In genomic region chr5:134245101-134245604, GRCh38 we compare ENCODE assay signal across 10 cellular contexts. TPM values are rescaled to one million over a fixed set of nuclear protein-coding genes. Genes with fewer than 3 reads are reported as not detected.
DNase-seq lines count a peak whose midpoint lies in the region; ATAC-seq and TF ChIP-seq lines count a peak whose summit lies in the region.
"Had no signal": no experiment of that assay in that cellular context is flagged by ENCODE, and none has a peak within 500 bp of the region (broad histone marks: within the 10 kb centered on the region; RNA-seq: fewer than 3 reads in every experiment).

No MANE protein-coding gene starts in this region.

- peak overlapping the region; percentile 23 for H3K14ac ChIP-seq in IMR-90 (replicated peaks; ENCODE audit: low read depth, low read length)

- DNase-seq in IMR-90 (peak; percentile 86), inferior parietal cortex (ENCODE audit: extremely low spot score) (peak; percentile 27), stromal cell of bone marrow (ENCODE audit: low read depth) (peak; percentile 23), DMS153 treated with DMSO at 0.1 percent for 48 hours (lab: John Stamatoyannopoulos, UW; ENCODE audit: unreplicated experiment) (no peak), NOMO-1 treated with dmso at 0.1 percent for 144 hours (lab: John Stamatoyannopoulos, UW; ENCODE audit: unreplicated experiment) (no peak)
- DNase-seq in activated T-cell treated with anti-CD3 and anti-CD28 coated beads, Interleukin-2, amount 50 U/mL, for 48 hours: no peak
- DNase-seq: activated CD4-positive, alpha-beta T cell treated with anti-CD3 and anti-CD28 coated beads for 1 hour; stimulated activated naive CD8-positive, alpha-beta T cell treated with anti-CD3 and anti-CD28 coated beads, Interleukin-15, Interleukin-2, amounts not matched to agents 100 U/mL and 50 U/mL, for 24 hours had no signal

- peaks cover 25% of the 10 kb centered on the region for H3K4me1 ChIP-seq in IMR-90 (ENCODE audit: control insufficient read depth, insufficient read depth, low read length)

- H3K4ac ChIP-seq in IMR-90 (ENCODE audit: low read depth, low read length): peak overlapping the region; percentile 79

- intact Hi-C loops in IMR-90 (cut with micrococcal nuclease): no loop called here

- H3K9me1 ChIP-seq in IMR-90 (ENCODE audit: insufficient read depth, low read length): peaks cover 25% of the 10 kb centered on the region

- H4K5ac ChIP-seq in IMR-90 (ENCODE audit: low read depth, low read length): peak overlapping the region; percentile 45; the same call in 1 of the 2 replicates

- peak overlapping the region; percentile 81 for H3K4me2 ChIP-seq in IMR-90 (ENCODE audit: low read depth, low read length)

- peak overlapping the region; percentile 60; the same call in 2 of the 3 replicates for H2BK15ac ChIP-seq in IMR-90 (ENCODE audit: low read depth, low read length)

- H3K4me1 Mint-ChIP-seq in brain: peaks cover 46% of the 10 kb centered on the region

- TF ChIP-seq CTCF in IMR-90 (conservative IDR thresholded peaks at IDR 0.05; ENCODE audit: low read depth, low read length): no peak
- no peak for TF ChIP-seq CTCF in brain (conservative IDR thresholded peaks at IDR 0.05)

- H3K27ac Mint-ChIP-seq in brain: peak overlapping the region; percentile 14 to 84 (median 71)

- POLR2A ChIA-PET in IMR-90 (lab: Charles Lee; ENCODE audit: unreplicated experiment): interaction anchor here (0.5 to 0.9 kb wide), 2 partner anchors 19 to 119 kb away, joined by 3 to 13 read pairs; partner anchors contain the start of gene PPP2CA

- H3K18ac ChIP-seq in IMR-90 (ENCODE audit: low read depth, low read length): peak overlapping the region; percentile 37

- H2BK20ac ChIP-seq in IMR-90 (ENCODE audit: low read depth, low read length): peak overlapping the region; percentile 94

- H3K27me3 Mint-ChIP-seq in brain: peaks cover 18% of the 10 kb centered on the region

- peak overlapping the region; percentile 68 to 84; a peak in 3 of 4 replicates for H4K8ac ChIP-seq in IMR-90 (ENCODE audit: low read depth in 2 of 2, low read length in 2 of 2)

- H3K27me3 ChIP-seq in IMR-90 (ENCODE audit: control insufficient read depth, insufficient read depth, low read length): no peaks in the 10 kb centered on the region

- CTCF ChIA-PET in IMR-90 (lab: Yijun Ruan, JAX): interaction anchor here (0.9 kb wide), 1 partner anchor 44 kb away, joined by 3 read pairs; no protein-coding TSS in a partner anchor

- H3K27ac ChIP-seq in IMR-90 (ENCODE audit: insufficient read depth, low read length): peak overlapping the region; percentile 76
- H3K27ac ChIP-seq: neutrophil had no signal

- peaks cover 0 to 24% of the 10 kb centered on the region in 2 experiments; a peak in 2 of 4 replicates for H3K79me1 ChIP-seq in IMR-90 (ENCODE audit: low read depth in 1 of 2, low read length in 2 of 2)

- dilution Hi-C loops in IMR-90 (cut with HindIII; ENCODE audit: low sequenced_read_pairs, unreplicated experiment): no loop called here

- H3K56ac ChIP-seq in IMR-90 (ENCODE audit: extremely low read depth, insufficient read depth, low read length): peak overlapping the region; percentile 61

- H2AK9ac ChIP-seq in IMR-90 (replicated peaks; ENCODE audit: low read depth, low read length, poor library complexity): peak overlapping the region; percentile 43

- no CpG with 5 or more reads among the region's 8 CpGs for WGBS in IMR-90 (ENCODE audit: extremely low coverage in 2 of 2, insufficient read length in 1 of 2), 2 experiments

- no peak for TF ChIP-seq POLR2A in IMR-90 (IDR thresholded peaks at IDR 0.05; ENCODE audit: low read depth, low read length)

- H2BK5ac ChIP-seq in IMR-90 (ENCODE audit: low read depth, low read length, poor library complexity, severe bottlenecking): peak overlapping the region; percentile 95

- H2BK120ac ChIP-seq in IMR-90 (ENCODE audit: low read depth, low read length): peak overlapping the region; percentile 95

- peak overlapping the region; percentile 27; the same call in 1 of the 2 replicates for H3K4me3 ChIP-seq in IMR-90 (ENCODE audit: insufficient read depth, low read depth, low read length)

- H4K91ac ChIP-seq in IMR-90 (ENCODE audit: insufficient read depth, low read depth, low read length): peak overlapping the region; percentile 79

- peak overlapping the region; percentile 27 to 62 (median 44) for H3K4me3 Mint-ChIP-seq in brain

- peaks cover 4% of the 10 kb centered on the region; the same call in 1 of the 2 replicates for H4K20me1 ChIP-seq in IMR-90 (ENCODE audit: insufficient read depth, low read length)

- no TSS peak for BruUV-seq in IMR-90 (replicated peaks; lab: Mats Ljungman, UMichigan)

- peak; percentile 59 for ATAC-seq in IMR-90 (ENCODE audit: low read depth)
- ATAC-seq: stimulated activated naive CD8-positive, alpha-beta T cell treated with anti-CD3 and anti-CD28 coated beads, Interleukin-15, Interleukin-2, amounts not matched to agents 100 U/mL and 50 U/mL, for 24 hours had no signal

- H3K9me3 Mint-ChIP-seq in brain: no peaks in the 10 kb centered on the region

- in situ Hi-C loops in IMR-90 (cut with MboI; ENCODE audit: low sequenced_read_pairs): no loop called here

- no peaks in the 10 kb centered on the region for H3K36me3 ChIP-seq in IMR-90 (ENCODE audit: control insufficient read depth, insufficient read depth, low read length)
- H3K36me3 ChIP-seq: neutrophil had no signal

- H2AFZ ChIP-seq in IMR-90 (replicated peaks; ENCODE audit: low read length, poor library complexity): peak overlapping the region; percentile 92

- 0 out of 2 replicates have a peak overlapping the region, but pooled peaks have one; percentile 18 for H3K9ac ChIP-seq in IMR-90 (ENCODE audit: low read depth, low read length)

- H2AK5ac ChIP-seq in IMR-90 (ENCODE audit: low read depth, low read length): peak overlapping the region; percentile 77

- H3K9me3 ChIP-seq in IMR-90 (ENCODE audit: control insufficient read depth, insufficient read depth, low read length): no peaks in the 10 kb centered on the region
- H3K9me3 ChIP-seq: neutrophil had no signal

- peak overlapping the region; percentile 65; the same call in 1 of the 2 replicates for H3K23ac ChIP-seq in IMR-90 (ENCODE audit: low read depth, low read length)

- no peaks in the 10 kb centered on the region for H3K36me3 Mint-ChIP-seq in brain

- TF ChIP-seq RAD21 in IMR-90 (IDR thresholded peaks at IDR 0.05; ENCODE audit: low read length): no peak

TF ChIP-seq in IMR-90, 13 proteins besides CTCF, POLR2A, EP300 and RAD21:
- TF ChIP-seq FOS (IDR thresholded peaks at IDR 0.05; ENCODE audit: low read depth, low read length) (peak; percentile 35; the same call in 1 of the 2 replicates), MAZ (IDR thresholded peaks at IDR 0.05; ENCODE audit: borderline replicate concordance, low read depth, low read length) (0 out of 2 replicates have a peak, but pooled peaks have one; percentile 20), USF2 (IDR thresholded peaks at IDR 0.05; ENCODE audit: low read depth, low read length) (no peak), RCOR1 (IDR thresholded peaks at IDR 0.05; ENCODE audit: insufficient replicate concordance, low read length) (no peak)

RNA-seq across cellular contexts. Expression of gene PPP2CA, which starts 19.3 kb away (rescaled TPM):
- 70.6 and 191 TPM in 2 replicates for total RNA-seq in IMR-90 (2012; rRNA removed)
- 53.9 and 73.6 TPM in 2 replicates for polyA plus RNA-seq in IMR-90 (2012; rRNA removed)
- 132 and 188 TPM in 2 replicates for polyA plus RNA-seq in IMR-90 (2012; cell fraction: cytosol; rRNA removed)
- 79.4 and 83.1 TPM in 2 replicates for polyA plus RNA-seq in IMR-90 (2012; cell fraction: nucleus; rRNA removed; ENCODE audit: low replicate concordance)
- polyA plus RNA-seq in brain (ENCODE audit: insufficient read depth, low read depth, low replicate concordance): 112 TPM

Comparison
In these comparisons a context has a peak if more than half of its experiments do, and no peak if none do; other contexts are left out.
1. DNase-seq: peak in IMR-90 (single experiment), inferior parietal cortex (single experiment) and stromal cell of bone marrow (single experiment); none in DMS153 treated with DMSO at 0.1 percent for 48 hours (single experiment), NOMO-1 treated with dmso at 0.1 percent for 144 hours (single experiment) and activated T-cell treated with anti-CD3 and anti-CD28 coated beads, Interleukin-2, amount 50 U/mL, for 48 hours (0 of 2).